In the genomic region with DNA sequence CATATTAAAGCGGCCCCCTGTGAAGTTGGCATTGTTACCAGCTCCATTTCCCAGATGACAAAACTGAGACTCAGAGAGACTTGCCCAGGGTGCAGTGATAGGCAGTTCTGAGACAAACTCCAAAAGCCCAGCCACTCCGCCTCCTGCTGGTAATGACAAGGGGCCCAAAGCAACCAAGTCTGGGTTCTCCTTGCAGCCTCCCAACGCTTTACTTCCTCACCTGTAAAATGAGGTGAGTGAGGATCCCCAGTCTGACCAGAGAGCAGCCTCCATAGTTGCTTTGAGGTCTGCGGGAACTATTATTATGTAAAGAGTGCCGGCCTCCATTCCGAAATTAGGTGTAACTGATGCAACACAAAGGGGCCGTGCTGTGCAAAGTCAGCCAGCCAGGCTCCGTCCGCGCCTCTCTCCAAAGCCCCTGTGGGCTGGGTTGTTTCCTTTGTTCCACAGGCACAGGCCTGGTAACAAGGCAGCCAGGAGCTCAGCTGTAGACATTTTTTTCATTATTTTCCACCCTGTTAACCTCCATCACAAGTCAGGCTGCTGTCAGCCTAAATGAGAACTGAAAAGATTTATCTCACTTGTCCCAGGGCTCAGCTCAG, we compare ENCODE assay signal across 17 cellular contexts.
DNase-seq lines count a peak whose midpoint lies in the region; ATAC-seq and TF ChIP-seq lines count a peak whose summit lies in the region.
"Had no signal": no experiment of that assay in that cellular context is flagged by ENCODE, and none has a peak within 500 bp of the region (broad histone marks: within the 10 kb centered on the region; RNA-seq: fewer than 3 reads in every experiment).

No MANE protein-coding gene starts in this region.

- TF ChIP-seq POLR2A in body of pancreas (IDR thresholded peaks at IDR 0.05): no peak

- intact Hi-C loops in body of pancreas (cut with DNase I): no loop called here

- no peak overlapping the region for H2BK5ac ChIP-seq in mesenchymal stem cell (ENCODE audit: low read depth, low read length, poor library complexity, severe bottlenecking)

- H3K4me3 ChIP-seq in GM12864 (ENCODE audit: low read depth, low read length): no peak overlapping the region
- no peak overlapping the region for H3K4me3 ChIP-seq in body of pancreas
- H3K4me3 ChIP-seq in mesenchymal stem cell (ENCODE audit: insufficient read depth in 1 of 2, low read depth in 1 of 2, low read length in 2 of 2): no peak overlapping the region
- H3K4me3 ChIP-seq: gastrocnemius medialis, GM12878, mucosa of descending colon had no signal

- H3K79me1 ChIP-seq in mesenchymal stem cell (replicated peaks; ENCODE audit: low read length, poor library complexity, severe bottlenecking): no peaks in the 10 kb centered on the region

- TF ChIP-seq CTCF in GM12864 (IDR thresholded peaks at IDR 0.05; ENCODE audit: low read depth, low read length, missing control alignments): peak; percentile 13
- TF ChIP-seq CTCF in body of pancreas (IDR thresholded peaks at IDR 0.05): no peak

- ATAC-seq in body of pancreas: no peak
- no peak for ATAC-seq in HG02884 (IDR thresholded peaks at IDR 0.05; ENCODE audit: unreplicated experiment)
- ATAC-seq: gastrocnemius medialis, GM12878, HepG2, mucosa of descending colon had no signal

- no peak overlapping the region for H2AK5ac ChIP-seq in mesenchymal stem cell (ENCODE audit: low read length, severe bottlenecking)

- H3K4ac ChIP-seq in mesenchymal stem cell (ENCODE audit: low read depth in 1 of 2, low read length in 2 of 2): no peak overlapping the region

- no peak overlapping the region for H3K23ac ChIP-seq in mesenchymal stem cell (ENCODE audit: low read length in 2 of 2)

- H4K91ac ChIP-seq in mesenchymal stem cell (ENCODE audit: low read length): no peak overlapping the region

- H3K36me3 ChIP-seq in body of pancreas (replicated peaks in 1 of 2; ENCODE audit: insufficient read depth in 1 of 2, low read depth in 2 of 2) (no peaks in the 10 kb centered on the region), mesenchymal stem cell (ENCODE audit: control insufficient read depth in 1 of 2, insufficient read depth in 2 of 2, low read depth in 1 of 2, low read length in 2 of 2) (peaks cover 0 to 15% of the 10 kb centered on the region in 2 experiments)
- H3K36me3 ChIP-seq: gastrocnemius medialis had no signal

- H3K27me3 ChIP-seq in body of pancreas (no peaks in the 10 kb centered on the region), mesenchymal stem cell (ENCODE audit: control insufficient read depth in 1 of 2, insufficient read depth in 1 of 2, low read length in 2 of 2) (peaks cover 0 to 60% of the 10 kb centered on the region in 2 experiments)
- H3K27me3 ChIP-seq: gastrocnemius medialis had no signal

- no peak overlapping the region for H3K9ac ChIP-seq in mesenchymal stem cell (ENCODE audit: low read length)

- no peak overlapping the region for H4K8ac ChIP-seq in mesenchymal stem cell (ENCODE audit: low read length)

- no peak overlapping the region for H3K4me2 ChIP-seq in mesenchymal stem cell (ENCODE audit: low read length, poor library complexity, severe bottlenecking)

- H2BK120ac ChIP-seq in mesenchymal stem cell (ENCODE audit: low read depth, low read length): no peak overlapping the region

- WGBS in body of pancreas, 2 donors: 94 to 98% methylated on average over 5 to 10 of the region's 10 CpGs
- WGBS in mesenchymal stem cell: 48% methylated on average over 10 of the region's 10 CpGs

- H3K9me3 ChIP-seq in body of pancreas: no peaks in the 10 kb centered on the region
- no peaks in the 10 kb centered on the region for H3K9me3 ChIP-seq in mesenchymal stem cell (ENCODE audit: control insufficient read depth, low read length)
- H3K9me3 ChIP-seq: Caco-2, gastrocnemius medialis, mucosa of descending colon had no signal

- no peak overlapping the region for H2BK12ac ChIP-seq in mesenchymal stem cell (ENCODE audit: low read length in 2 of 2)

- H2BK15ac ChIP-seq in mesenchymal stem cell (ENCODE audit: low read depth, poor library complexity, severe bottlenecking): no peak overlapping the region

- no peak overlapping the region for H2AFZ ChIP-seq in mesenchymal stem cell (ENCODE audit: low read depth, low read length)

- no peak overlapping the region for H3K14ac ChIP-seq in mesenchymal stem cell (ENCODE audit: low read length in 2 of 2)

- no peaks in the 10 kb centered on the region for H3K4me1 ChIP-seq in body of pancreas
- no peaks in the 10 kb centered on the region for H3K4me1 ChIP-seq in mesenchymal stem cell (ENCODE audit: control insufficient read depth, insufficient read depth, low read depth, low read length)
- H3K4me1 ChIP-seq: Caco-2, gastrocnemius medialis had no signal

- DNase-seq in GM12864 (ENCODE audit: low read depth): no peak
- DNase-seq in NCI-H2107 treated with DMSO at 0.1 percent for 48 hours (lab: John Stamatoyannopoulos, UW; ENCODE audit: unreplicated experiment): peak; percentile 24
- DNase-seq in ecto neural progenitor cell (ENCODE audit: low spot score): peak; percentile 85
- peak; percentile 47 for DNase-seq in mesenteric fat pad (ENCODE audit: low spot score)
- DNase-seq in body of pancreas: no peak
- DNase-seq in pons (ENCODE audit: low spot score): no peak
- no peak for DNase-seq in mesenchymal stem cell
- DNase-seq: activated CD4-positive, CD25-positive, alpha-beta regulatory T cell treated with anti-CD3 and anti-CD28 coated beads, Interleukin-2, amount 50 U/mL, for 72 hours; Caco-2; gastrocnemius medialis; kidney; mucosa of descending colon; SHP77; stimulated activated CD4-positive, alpha-beta T cell treated with anti-CD3 and anti-CD28 coated beads, Interleukin-2, amount 100 ng/mL, for 48 hours had no signal

- H3K27ac ChIP-seq in body of pancreas (no peak overlapping the region), mesenchymal stem cell (ENCODE audit: low read length, poor library complexity, severe bottlenecking) (no peak overlapping the region)
- H3K27ac ChIP-seq: gastrocnemius medialis had no signal

- no peak overlapping the region for H3K18ac ChIP-seq in mesenchymal stem cell (ENCODE audit: low read depth in 1 of 2, low read length in 2 of 2)

Comparison
In these comparisons a context has a peak if more than half of its experiments do, and no peak if none do; other contexts are left out.
1. DNase-seq: peak in NCI-H2107 treated with DMSO at 0.1 percent for 48 hours (single experiment), ecto neural progenitor cell (single experiment) and mesenteric fat pad (single experiment); none in GM12864 (single experiment), body of pancreas (0 of 4), pons (single experiment) and mesenchymal stem cell (single experiment).